In genomic region chr2:199985625-199986207, GRCh38 we compare ENCODE assay signal across 1 cellular context.
TF ChIP-seq lines count a peak whose summit lies in the region.

No MANE protein-coding gene starts in this region.

TF ChIP-seq in HepG2, 621 proteins besides CTCF, POLR2A, EP300 and RAD21 (continued from another document and continues in another):
- TF ChIP-seq NFE2 (CRISPR knock-in tag; IDR thresholded peaks at IDR 0.05) = no peak
- no peak for TF ChIP-seq ZBTB20 (CRISPR knock-in tag; IDR thresholded peaks at IDR 0.05; ENCODE audit: borderline replicate concordance, low read depth)
- TF ChIP-seq TBP (CRISPR knock-in tag; IDR thresholded peaks at IDR 0.05) = no peak
- TF ChIP-seq HMG20A (CRISPR knock-in tag; IDR thresholded peaks at IDR 0.05; ENCODE audit: borderline replicate concordance) = no peak
- TF ChIP-seq GMEB2 (CRISPR knock-in tag; IDR thresholded peaks at IDR 0.05; ENCODE audit: low read depth) = no peak
- no peak for TF ChIP-seq CENPT (CRISPR knock-in tag; IDR thresholded peaks at IDR 0.05; ENCODE audit: low read depth)
- no peak for TF ChIP-seq NR3C1 (CRISPR knock-in tag; IDR thresholded peaks at IDR 0.05)
- TF ChIP-seq ELK4 (CRISPR knock-in tag; IDR thresholded peaks at IDR 0.05; ENCODE audit: borderline replicate concordance) = no peak
- no peak for TF ChIP-seq FOXA1 (IDR thresholded peaks at IDR 0.05)
- TF ChIP-seq FOXA1 (CRISPR knock-in tag; IDR thresholded peaks at IDR 0.05) = no peak
- TF ChIP-seq ZNF296 (CRISPR knock-in tag; conservative IDR thresholded peaks at IDR 0.05) = no peak
- no peak for TF ChIP-seq ZBTB4 (CRISPR knock-in tag; IDR thresholded peaks at IDR 0.05; ENCODE audit: borderline replicate concordance)
- TF ChIP-seq HNF4G (IDR thresholded peaks at IDR 0.05; ENCODE audit: borderline replicate concordance, low read depth, low read length) = no peak
- TF ChIP-seq HNF4G (CRISPR knock-in tag; IDR thresholded peaks at IDR 0.05; ENCODE audit: borderline replicate concordance, low read depth) = no peak
- TF ChIP-seq ZNF850 (CRISPR knock-in tag; conservative IDR thresholded peaks at IDR 0.05) = no peak
- no peak for TF ChIP-seq NR1H2 (CRISPR knock-in tag; IDR thresholded peaks at IDR 0.05; ENCODE audit: borderline replicate concordance, low read depth)
- TF ChIP-seq NFKB2 (CRISPR knock-in tag; IDR thresholded peaks at IDR 0.05; ENCODE audit: borderline replicate concordance) = no peak
- TF ChIP-seq ZNF790 (CRISPR knock-in tag; IDR thresholded peaks at IDR 0.05; ENCODE audit: borderline replicate concordance) = no peak
- TF ChIP-seq ZNF574 (CRISPR knock-in tag; IDR thresholded peaks at IDR 0.05) = peak; percentile 77
- TF ChIP-seq ZBTB21 (CRISPR knock-in tag; IDR thresholded peaks at IDR 0.05) = no peak
- peak; percentile 55; the same call in 1 of the 2 replicates for TF ChIP-seq THAP11 (CRISPR knock-in tag; IDR thresholded peaks at IDR 0.05)
- no peak for TF ChIP-seq FOXO1 (CRISPR knock-in tag; IDR thresholded peaks at IDR 0.05)
- no peak for TF ChIP-seq RBM39 (IDR thresholded peaks at IDR 0.05; ENCODE audit: low read depth, low read length, poor library complexity, severe bottlenecking)
- TF ChIP-seq XRCC5 (optimal IDR thresholded peaks at IDR 0.05; ENCODE audit: low read length) = peak; percentile 66
- TF ChIP-seq HMGXB4 (CRISPR knock-in tag; IDR thresholded peaks at IDR 0.05; ENCODE audit: borderline replicate concordance in 1 of 2, low read depth in 1 of 2) = peak; percentile 47 to 68; a peak in 1 of 4 replicates
- no peak for TF ChIP-seq ZNF383 (CRISPR knock-in tag; IDR thresholded peaks at IDR 0.05; ENCODE audit: borderline replicate concordance)
- no peak for TF ChIP-seq NKX3-1 (CRISPR knock-in tag; IDR thresholded peaks at IDR 0.05)
- TF ChIP-seq ZBTB37 (CRISPR knock-in tag; IDR thresholded peaks at IDR 0.05) = no peak
- TF ChIP-seq ZBTB8A (CRISPR knock-in tag; IDR thresholded peaks at IDR 0.05; ENCODE audit: borderline replicate concordance, low read depth) = no peak
- TF ChIP-seq CCDC6 (CRISPR knock-in tag; IDR thresholded peaks at IDR 0.05) = no peak
- no peak for TF ChIP-seq U2AF1 (optimal IDR thresholded peaks at IDR 0.05; ENCODE audit: low read depth, low read length)
- peak; percentile 93 for TF ChIP-seq ELF3 (CRISPR knock-in tag; IDR thresholded peaks at IDR 0.05)
- no peak for TF ChIP-seq ZNF670 (CRISPR knock-in tag; IDR thresholded peaks at IDR 0.05; ENCODE audit: borderline replicate concordance)
- no peak for TF ChIP-seq TFDP1 (CRISPR knock-in tag; IDR thresholded peaks at IDR 0.05; ENCODE audit: borderline replicate concordance)
- peak; percentile 29; the same call in 1 of the 2 replicates for TF ChIP-seq NFIC (IDR thresholded peaks at IDR 0.05; ENCODE audit: low read length)
- no peak for TF ChIP-seq POLR2AphosphoS2 (IDR thresholded peaks at IDR 0.05; ENCODE audit: low read depth, low read length)
- no peak for TF ChIP-seq ZNF430 (CRISPR knock-in tag; IDR thresholded peaks at IDR 0.05)
- TF ChIP-seq SMAD3 (CRISPR knock-in tag; IDR thresholded peaks at IDR 0.05) = no peak
- no peak for TF ChIP-seq PHF21A (CRISPR knock-in tag; IDR thresholded peaks at IDR 0.05)
- TF ChIP-seq MYNN (CRISPR knock-in tag; IDR thresholded peaks at IDR 0.05; ENCODE audit: low read depth) = no peak
- no peak for TF ChIP-seq ZNF704 (CRISPR knock-in tag; IDR thresholded peaks at IDR 0.05; ENCODE audit: borderline replicate concordance)
- no peak for TF ChIP-seq RERE (CRISPR knock-in tag; IDR thresholded peaks at IDR 0.05; ENCODE audit: low read depth)
- TF ChIP-seq ARNT (IDR thresholded peaks at IDR 0.05) = no peak
